In genomic region chr7:55074008-55074499, GRCh38 we compare ENCODE assay signal across 8 cellular contexts. TPM values are rescaled to one million over a fixed set of nuclear protein-coding genes. Genes with fewer than 3 reads are reported as not detected.
A peak's percentile ranks its signal among the peaks of the same experiment; 100 is the strongest.
DNase-seq lines count a peak whose midpoint lies in the region; ATAC-seq and TF ChIP-seq lines count a peak whose summit lies in the region.

No MANE protein-coding gene starts in this region.

- H3K27ac Mint-ChIP-seq in T-helper 17 cell = peak overlapping the region; percentile 94
- peak overlapping the region; percentile 95 to 98 for H3K27ac Mint-ChIP-seq in effector memory CD8-positive, alpha-beta T cell

- ATAC-seq in GM19395 (IDR thresholded peaks at IDR 0.05; ENCODE audit: unreplicated experiment) (peak; percentile 91), HG03354 (IDR thresholded peaks at IDR 0.05; ENCODE audit: poor library complexity, severe bottlenecking, unreplicated experiment) (peak; percentile 89), T-helper 17 cell (peak; percentile 99), omental fat pad (ENCODE audit: low FRiP score) (peak; percentile 26)
- ATAC-seq in effector memory CD8-positive, alpha-beta T cell (replicated peaks) = peak; percentile 98

- TF ChIP-seq CTCF in omental fat pad (IDR thresholded peaks at IDR 0.05) = no peak

- H3K36me3 Mint-ChIP-seq in T-helper 17 cell (ENCODE audit: low read depth) = no peaks in the 10 kb centered on the region
- no peaks in the 10 kb centered on the region for H3K36me3 Mint-ChIP-seq in effector memory CD8-positive, alpha-beta T cell (ENCODE audit: insufficient read depth)

- no peaks in the 10 kb centered on the region for H3K9me3 Mint-ChIP-seq in effector memory CD8-positive, alpha-beta T cell

- H3K4me1 Mint-ChIP-seq in T-helper 17 cell = peaks cover 13% of the 10 kb centered on the region
- peaks cover 9 to 13% of the 10 kb centered on the region in 2 donors for H3K4me1 Mint-ChIP-seq in effector memory CD8-positive, alpha-beta T cell (ENCODE audit: low read depth in 2 of 2)

- H3K27me3 Mint-ChIP-seq in T-helper 17 cell = peaks cover 8% of the 10 kb centered on the region
- peaks cover 12% of the 10 kb centered on the region in 2 donors for H3K27me3 Mint-ChIP-seq in effector memory CD8-positive, alpha-beta T cell

- no peaks in the 10 kb centered on the region for H3K9me3 ChIP-seq in T-helper 17 cell (ENCODE audit: control insufficient read depth, low read length, poor library complexity, severe bottlenecking)

- peak overlapping the region; percentile 82 for H3K4me3 Mint-ChIP-seq in T-helper 17 cell
- peak overlapping the region; percentile 75 to 83 for H3K4me3 Mint-ChIP-seq in effector memory CD8-positive, alpha-beta T cell

- DNase-seq in COR-L47 (lab: John Stamatoyannopoulos, UW) (peak; percentile 93), T-helper 17 cell (peak in 2 of 3 donors; percentile 15 to 44), omental fat pad (ENCODE audit: low spot score) (no peak), midbrain (lab: John Stamatoyannopoulos, UW) (no peak), DMS79 (lab: John Stamatoyannopoulos, UW) (no peak)
- peak; percentile 55 to 62 (median 62) for DNase-seq in effector memory CD8-positive, alpha-beta T cell

RNA-seq across cellular contexts. Expression of gene EGFR, which starts 55.2 kb away (rescaled TPM):
- total RNA-seq in T-helper 17 cell (not detected), omental fat pad (100 to 1,000 TPM in 2 of 4 donors, 10 to 100 TPM in 2; 87.2 to 124 (median 94.5) TPM)

Comparison
In these comparisons a context has a peak if more than half of its experiments do, and no peak if none do; other contexts are left out.
1. DNase-seq: peak in COR-L47 (single experiment), T-helper 17 cell (2 of 3) and effector memory CD8-positive, alpha-beta T cell (3 of 3); none in omental fat pad (single experiment), midbrain (single experiment) and DMS79 (single experiment).
2. ATAC-seq: peak in every context shown above with its lines; median percentile 99 in T-helper 17 cell; 98 in effector memory CD8-positive, alpha-beta T cell; 91 in GM19395; 89 in HG03354; 26 in omental fat pad.
3. RNA of gene EGFR, which starts 55.2 kb away (total RNA-seq): 87.2 to 124 TPM in omental fat pad; not detected in T-helper 17 cell; every median in the first group is over 10 times any median in the second.